Comparison of ENCODE assay signal across 26 cellular contexts in genomic region chr7:46208635-46209525, GRCh38.
DNase-seq lines count a peak whose midpoint lies in the region; ATAC-seq and TF ChIP-seq lines count a peak whose summit lies in the region.
"Had no signal": no experiment of that assay in that cellular context is flagged by ENCODE, and none has a peak within 500 bp of the region (broad histone marks: within the 10 kb centered on the region; RNA-seq: fewer than 3 reads in every experiment).

No MANE protein-coding gene starts in this region.

- peaks cover 0 to 3% (median 0%) of the 10 kb centered on the region in 9 donors for H3K9me3 Mint-ChIP-seq in naive thymus-derived CD8-positive, alpha-beta T cell
- H3K9me3 Mint-ChIP-seq: HFFc6; stimulated activated naive CD8-positive, alpha-beta T cell treated with anti-CD3 and anti-CD28 coated beads, Interleukin-15, Interleukin-2, amounts not matched to agents 100 ng/mL and 50 ng/mL, for 24 hours had no signal

- intact Hi-C loops in esophagus muscularis mucosa (cut with DNase I), result no loop called here

- H3K36me3 ChIP-seq in KMS-11 (ENCODE audit: insufficient read depth) (no peaks in the 10 kb centered on the region), esophagus muscularis mucosa (no peaks in the 10 kb centered on the region), smooth muscle cell (ENCODE audit: low read depth) (no peaks in the 10 kb centered on the region), HAP-1 (replicated peaks) (no peaks in the 10 kb centered on the region)
- H3K36me3 ChIP-seq: BLaER1, brain microvascular endothelial cell, Peyer's patch, prostate gland had no signal

- no peak for ATAC-seq in naive thymus-derived CD8-positive, alpha-beta T cell
- ATAC-seq: activated T-cell treated with anti-CD3 and anti-CD28 coated beads, Interleukin-2, amount 50 U/mL, for 72 hours had no signal

- peaks cover 0 to 14% (median 8%) of the 10 kb centered on the region in 5 donors for H3K27me3 Mint-ChIP-seq in naive thymus-derived CD8-positive, alpha-beta T cell
- H3K27me3 Mint-ChIP-seq: stimulated activated naive CD8-positive, alpha-beta T cell treated with anti-CD3 and anti-CD28 coated beads, Interleukin-15, Interleukin-2, amounts not matched to agents 100 ng/mL and 50 ng/mL, for 24 hours had no signal

- no peaks in the 10 kb centered on the region for H3K79me2 ChIP-seq in KMS-11 (ENCODE audit: insufficient read depth, low read depth)
- H3K79me2 ChIP-seq in smooth muscle cell (ENCODE audit: low read depth), result no peaks in the 10 kb centered on the region

- POLR2A ChIA-PET in naive thymus-derived CD8-positive, alpha-beta T cell (lab: Charles Lee), result no interaction called here

- H3K27ac Mint-ChIP-seq in naive thymus-derived CD8-positive, alpha-beta T cell, result no peak overlapping the region
- H3K27ac Mint-ChIP-seq: activated T-cell treated with anti-CD3 and anti-CD28 coated beads, Interleukin-2, amount 50 U/mL, for 72 hours; HFFc6; stimulated activated naive CD8-positive, alpha-beta T cell treated with anti-CD3 and anti-CD28 coated beads, Interleukin-15, Interleukin-2, amounts not matched to agents 100 ng/mL and 50 ng/mL, for 24 hours had no signal

- H3K4me3 ChIP-seq in KMS-11 (IDR thresholded peaks at IDR 0.05; ENCODE audit: insufficient read depth, low read depth, low read length) (no peak overlapping the region), esophagus muscularis mucosa (no peak overlapping the region), smooth muscle cell (no peak overlapping the region), HAP-1 (no peak overlapping the region)
- H3K4me3 ChIP-seq: BLaER1, lung, Peyer's patch, prostate gland had no signal

- peaks cover 6% of the 10 kb centered on the region for H3F3A ChIP-seq in smooth muscle cell (ENCODE audit: low read depth)

- peaks cover 0 to 1% (median 0%) of the 10 kb centered on the region in 3 donors for H3K36me3 Mint-ChIP-seq in naive thymus-derived CD8-positive, alpha-beta T cell

- H3K9me3 ChIP-seq in esophagus muscularis mucosa (no peaks in the 10 kb centered on the region), smooth muscle cell (replicated peaks; ENCODE audit: low read depth) (no peaks in the 10 kb centered on the region), HAP-1 (no peaks in the 10 kb centered on the region)
- H3K9me3 ChIP-seq: BLaER1, Peyer's patch, prostate gland had no signal

- TF ChIP-seq EP300 in esophagus muscularis mucosa (IDR thresholded peaks at IDR 0.05), result no peak

- H2AFZ ChIP-seq in KMS-11 (ENCODE audit: low read depth), result no peak overlapping the region
- H2AFZ ChIP-seq in smooth muscle cell (ENCODE audit: low read depth), result no peak overlapping the region

- no peaks in the 10 kb centered on the region for H3K4me1 Mint-ChIP-seq in naive thymus-derived CD8-positive, alpha-beta T cell

- 64% methylated on average over 9 of the region's 12 CpGs for WGBS in esophagus muscularis mucosa
- 73% methylated on average over 12 of the region's 12 CpGs for WGBS in smooth muscle cell (ENCODE audit: low lambda C conversion rate)

- peaks cover 48% of the 10 kb centered on the region for H3K4me1 ChIP-seq in KMS-11 (ENCODE audit: low read depth, poor library complexity, severe bottlenecking)
- no peaks in the 10 kb centered on the region for H3K4me1 ChIP-seq in esophagus muscularis mucosa
- peaks cover 5% of the 10 kb centered on the region for H3K4me1 ChIP-seq in smooth muscle cell (ENCODE audit: low read depth)
- no peaks in the 10 kb centered on the region for H3K4me1 ChIP-seq in HAP-1
- H3K4me1 ChIP-seq: BLaER1, prostate gland had no signal

- H3K27ac ChIP-seq in KMS-11 (no peak overlapping the region), esophagus muscularis mucosa (replicated peaks in 1 of 4) (no peak overlapping the region), smooth muscle cell (ENCODE audit: low read depth) (no peak overlapping the region)
- H3K27ac ChIP-seq: BLaER1, brain microvascular endothelial cell, Peyer's patch, prostate gland had no signal

- H4K20me1 ChIP-seq in KMS-11 (ENCODE audit: insufficient read depth), result no peaks in the 10 kb centered on the region
- no peaks in the 10 kb centered on the region for H4K20me1 ChIP-seq in smooth muscle cell (ENCODE audit: low read depth)
- H4K20me1 ChIP-seq: BLaER1 had no signal

- TF ChIP-seq CTCF in KMS-11 (conservative IDR thresholded peaks at IDR 0.05; ENCODE audit: low read depth, low read length) (no peak), esophagus muscularis mucosa (IDR thresholded peaks at IDR 0.05) (no peak), smooth muscle cell (IDR thresholded peaks at IDR 0.05; ENCODE audit: borderline replicate concordance, insufficient read depth, poor library complexity, severe bottlenecking) (no peak)

- H3K27me3 ChIP-seq in KMS-11 (ENCODE audit: insufficient read depth, low read depth) (no peaks in the 10 kb centered on the region), esophagus muscularis mucosa (no peaks in the 10 kb centered on the region), smooth muscle cell (ENCODE audit: low read depth) (no peaks in the 10 kb centered on the region), HAP-1 (ENCODE audit: low read depth) (no peaks in the 10 kb centered on the region)
- H3K27me3 ChIP-seq: BLaER1, brain microvascular endothelial cell, Peyer's patch had no signal

- H3K4me2 ChIP-seq in KMS-11 (peak overlapping the region; percentile 66), smooth muscle cell (no peak overlapping the region)
- H3K4me2 ChIP-seq: BLaER1 had no signal

- H3K9ac ChIP-seq in KMS-11, result no peak overlapping the region
- H3K9ac ChIP-seq in smooth muscle cell (ENCODE audit: low read depth), result no peak overlapping the region
- H3K9ac ChIP-seq: BLaER1 had no signal

- no peak for TF ChIP-seq POLR2A in esophagus muscularis mucosa (IDR thresholded peaks at IDR 0.05; ENCODE audit: low read depth)

- in situ Hi-C loops in HAP-1 (cut with MboI; ENCODE audit: low sequenced_read_pairs), result no loop called here

- DNase-seq in Daoy (ENCODE audit: low read depth), result peak; percentile 46
- peak; percentile 83 for DNase-seq in esophagus muscularis mucosa (ENCODE audit: extremely low spot score)
- peak; percentile 5 for DNase-seq in pulmonary artery endothelial cell (ENCODE audit: low read depth, low spot score)
- no peak for DNase-seq in smooth muscle cell (lab: John Stamatoyannopoulos, UW; ENCODE audit: unreplicated experiment)
- DNase-seq in HAP-1 (ENCODE audit: low spot score in 2 of 2), result no peak
- no peak for DNase-seq in naive thymus-derived CD8-positive, alpha-beta T cell
- DNase-seq: ACHN; activated CD4-positive, CD25-positive, alpha-beta regulatory T cell; activated naive CD4-positive, alpha-beta T cell; activated T-cell treated with anti-CD3 and anti-CD28 coated beads, Interleukin-2, amount 50 U/mL, for 72 hours; brain microvascular endothelial cell; effector CD4-positive, alpha-beta T cell; GF-D8; head of caudate nucleus; HFFc6; NCI-H1105 treated with DMSO at 0.1 percent for 48 hours; NCI-H2029; NCI-H526 treated with DMSO at 0.1 percent for 48 hours; Peyer's patch; SIG-M5; T1000 had no signal

- no peak overlapping the region for H3K4me3 Mint-ChIP-seq in naive thymus-derived CD8-positive, alpha-beta T cell
- H3K4me3 Mint-ChIP-seq: activated T-cell treated with anti-CD3 and anti-CD28 coated beads, Interleukin-2, amount 50 U/mL, for 72 hours; HFFc6; stimulated activated naive CD8-positive, alpha-beta T cell treated with anti-CD3 and anti-CD28 coated beads, Interleukin-15, Interleukin-2, amounts not matched to agents 100 ng/mL and 50 ng/mL, for 24 hours had no signal

Comparison
In these comparisons a context has a peak if more than half of its experiments do, and no peak if none do; other contexts are left out.
1. DNase-seq: peak in Daoy (single experiment), esophagus muscularis mucosa (single experiment) and pulmonary artery endothelial cell (single experiment); none in smooth muscle cell (single experiment), HAP-1 (0 of 2) and naive thymus-derived CD8-positive, alpha-beta T cell (0 of 10).